In the genomic region with DNA sequence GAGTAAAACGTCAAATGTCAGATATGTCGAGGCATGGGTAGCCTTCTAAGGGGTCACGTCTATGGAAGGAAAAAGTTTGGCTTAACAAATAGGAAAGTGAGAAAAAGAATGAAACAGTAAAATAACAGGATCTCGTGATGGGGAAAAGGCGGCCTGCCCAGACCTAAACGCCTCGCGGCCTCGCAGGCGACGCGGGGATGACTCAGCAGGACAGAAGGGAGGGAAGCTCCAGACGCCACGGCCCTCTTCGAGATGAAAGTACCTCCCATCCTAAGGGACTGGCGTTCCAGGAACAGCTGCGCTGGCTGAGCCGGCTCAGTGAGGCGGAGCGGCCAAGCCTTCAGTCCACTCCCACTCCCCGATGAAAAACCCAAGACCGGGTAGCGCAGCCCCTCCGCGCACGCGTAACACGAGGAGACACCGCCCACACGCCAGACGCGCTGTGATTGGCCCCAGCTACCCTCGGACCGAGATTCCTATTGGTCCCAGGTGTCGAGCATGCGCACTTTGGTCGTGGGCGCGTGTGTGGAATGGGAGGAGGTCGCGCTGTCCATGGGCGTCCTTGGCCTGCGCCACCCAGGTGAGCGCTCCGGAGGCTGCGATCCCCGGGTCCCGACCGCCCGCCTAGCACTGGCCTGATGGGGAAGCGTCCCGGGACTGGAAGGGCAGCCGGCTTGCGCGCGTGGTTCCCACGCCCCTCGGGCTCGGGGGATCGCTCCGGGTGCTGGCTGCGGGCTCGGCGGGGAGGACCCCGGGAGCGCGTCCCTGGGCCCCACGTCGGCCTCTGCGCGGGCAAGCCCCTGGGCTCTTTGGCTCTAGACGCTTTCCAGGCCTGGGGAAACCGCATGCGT, we compare ENCODE assay signal across 1 cellular context.
A peak's percentile ranks its signal among the peaks of the same experiment; 100 is the strongest.
TF ChIP-seq lines count a peak whose summit lies in the region.

No MANE protein-coding gene starts in this region.

TF ChIP-seq in HepG2, 621 proteins besides CTCF, POLR2A, EP300 and RAD21 (continued from another document and continues in another):
- TF ChIP-seq ZNF180 (CRISPR knock-in tag; IDR thresholded peaks at IDR 0.05; ENCODE audit: borderline replicate concordance, low read depth): no peak
- TF ChIP-seq ZNF33A (CRISPR knock-in tag; IDR thresholded peaks at IDR 0.05; ENCODE audit: borderline replicate concordance): no peak
- TF ChIP-seq CBX2 (IDR thresholded peaks at IDR 0.05; ENCODE audit: low read depth, low read length): no peak
- TF ChIP-seq CBX2 (CRISPR knock-in tag; IDR thresholded peaks at IDR 0.05; ENCODE audit: low read depth): no peak
- TF ChIP-seq NFE2L1 (CRISPR knock-in tag; IDR thresholded peaks at IDR 0.05; ENCODE audit: borderline replicate concordance): peak; percentile 89; the same call in 1 of the 2 replicates
- no peak for TF ChIP-seq PATZ1 (CRISPR knock-in tag; IDR thresholded peaks at IDR 0.05)
- TF ChIP-seq, protein P1, sequence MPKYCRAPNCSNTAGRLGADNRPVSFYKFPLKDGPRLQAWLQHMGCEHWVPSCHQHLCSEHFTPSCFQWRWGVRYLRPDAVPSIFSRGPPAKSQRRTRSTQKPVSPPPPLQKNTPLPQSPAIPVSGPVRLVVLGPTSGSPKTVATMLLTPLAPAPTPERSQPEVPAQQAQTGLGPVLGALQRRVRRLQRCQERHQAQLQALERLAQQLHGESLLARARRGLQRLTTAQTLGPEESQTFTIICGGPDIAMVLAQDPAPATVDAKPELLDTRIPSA (CRISPR knock-in tag; IDR thresholded peaks at IDR 0.05; ENCODE audit: borderline replicate concordance): no peak
- no peak for TF ChIP-seq ELF1 (CRISPR knock-in tag; IDR thresholded peaks at IDR 0.05)
- TF ChIP-seq NRL (CRISPR knock-in tag; IDR thresholded peaks at IDR 0.05; ENCODE audit: borderline replicate concordance): no peak
- no peak for TF ChIP-seq ZFYVE20 (CRISPR knock-in tag; IDR thresholded peaks at IDR 0.05; ENCODE audit: borderline replicate concordance, low read depth)
- TF ChIP-seq ZNF225 (CRISPR knock-in tag; IDR thresholded peaks at IDR 0.05): 0 out of 2 replicates have a peak, but pooled peaks have one; percentile 31
- TF ChIP-seq ZNF781 (CRISPR knock-in tag; IDR thresholded peaks at IDR 0.05; ENCODE audit: borderline replicate concordance, not compliant biosample characterization): peak; percentile 37
- no peak for TF ChIP-seq SMAD9 (CRISPR knock-in tag; IDR thresholded peaks at IDR 0.05)
- TF ChIP-seq, protein P2, sequence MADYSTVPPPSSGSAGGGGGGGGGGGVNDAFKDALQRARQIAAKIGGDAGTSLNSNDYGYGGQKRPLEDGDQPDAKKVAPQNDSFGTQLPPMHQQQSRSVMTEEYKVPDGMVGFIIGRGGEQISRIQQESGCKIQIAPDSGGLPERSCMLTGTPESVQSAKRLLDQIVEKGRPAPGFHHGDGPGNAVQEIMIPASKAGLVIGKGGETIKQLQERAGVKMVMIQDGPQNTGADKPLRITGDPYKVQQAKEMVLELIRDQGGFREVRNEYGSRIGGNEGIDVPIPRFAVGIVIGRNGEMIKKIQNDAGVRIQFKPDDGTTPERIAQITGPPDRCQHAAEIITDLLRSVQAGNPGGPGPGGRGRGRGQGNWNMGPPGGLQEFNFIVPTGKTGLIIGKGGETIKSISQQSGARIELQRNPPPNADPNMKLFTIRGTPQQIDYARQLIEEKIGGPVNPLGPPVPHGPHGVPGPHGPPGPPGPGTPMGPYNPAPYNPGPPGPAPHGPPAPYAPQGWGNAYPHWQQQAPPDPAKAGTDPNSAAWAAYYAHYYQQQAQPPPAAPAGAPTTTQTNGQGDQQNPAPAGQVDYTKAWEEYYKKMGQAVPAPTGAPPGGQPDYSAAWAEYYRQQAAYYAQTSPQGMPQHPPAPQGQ (CRISPR knock-in tag; IDR thresholded peaks at IDR 0.05; ENCODE audit: borderline replicate concordance): no peak
- TF ChIP-seq IKZF1 (IDR thresholded peaks at IDR 0.05): no peak
- peak; percentile 93 for TF ChIP-seq ZNF441 (CRISPR knock-in tag; IDR thresholded peaks at IDR 0.05; ENCODE audit: borderline replicate concordance)
- TF ChIP-seq RARG (CRISPR knock-in tag; IDR thresholded peaks at IDR 0.05; ENCODE audit: low read depth): 0 out of 2 replicates have a peak, but pooled peaks have one; percentile 28
- TF ChIP-seq POLR2G (IDR thresholded peaks at IDR 0.05; ENCODE audit: low read depth, low read length): peak; percentile 66; the same call in 1 of the 2 replicates
- no peak for TF ChIP-seq LCORL (IDR thresholded peaks at IDR 0.05)
- TF ChIP-seq LCORL (CRISPR knock-in tag; IDR thresholded peaks at IDR 0.05): 0 out of 2 replicates have a peak, but pooled peaks have one; percentile 20
- TF ChIP-seq ZNF816 (CRISPR knock-in tag; IDR thresholded peaks at IDR 0.05; ENCODE audit: borderline replicate concordance): no peak
- TF ChIP-seq JUN (CRISPR knock-in tag; IDR thresholded peaks at IDR 0.05): no peak
- TF ChIP-seq ZBTB25 (CRISPR knock-in tag; IDR thresholded peaks at IDR 0.05): no peak
- TF ChIP-seq CREM (IDR thresholded peaks at IDR 0.05): 0 out of 2 replicates have a peak, but pooled peaks have one; percentile 12
- no peak for TF ChIP-seq CREM (CRISPR knock-in tag; IDR thresholded peaks at IDR 0.05)
- TF ChIP-seq ZNF878 (CRISPR knock-in tag; IDR thresholded peaks at IDR 0.05): 0 out of 2 replicates have a peak, but pooled peaks have one; percentile 27
- TF ChIP-seq HNF4A (CRISPR knock-in tag; IDR thresholded peaks at IDR 0.05): no peak
- 0 out of 2 replicates have a peak, but pooled peaks have one; percentile 18 for TF ChIP-seq KDM6A (CRISPR knock-in tag; IDR thresholded peaks at IDR 0.05; ENCODE audit: low read depth)
- TF ChIP-seq ZNF350 (CRISPR knock-in tag; IDR thresholded peaks at IDR 0.05; ENCODE audit: borderline replicate concordance, low read depth): 0 out of 2 replicates have a peak, but pooled peaks have one; percentile 36
- peak; percentile 24 for TF ChIP-seq CBX1 (IDR thresholded peaks at IDR 0.05; ENCODE audit: low read depth)
- no peak for TF ChIP-seq USF2 (IDR thresholded peaks at IDR 0.05; ENCODE audit: low read depth, low read length)
- no peak for TF ChIP-seq USF2 (CRISPR knock-in tag; IDR thresholded peaks at IDR 0.05; ENCODE audit: borderline replicate concordance)
- TF ChIP-seq ARID2 (CRISPR knock-in tag; IDR thresholded peaks at IDR 0.05; ENCODE audit: borderline replicate concordance): no peak
- TF ChIP-seq ZNF281 (CRISPR knock-in tag; IDR thresholded peaks at IDR 0.05; ENCODE audit: borderline replicate concordance): 0 out of 2 replicates have a peak, but pooled peaks have one; percentile 11
- TF ChIP-seq HMG20B (CRISPR knock-in tag; conservative IDR thresholded peaks at IDR 0.05): no peak
- TF ChIP-seq CHCHD3 (CRISPR knock-in tag; IDR thresholded peaks at IDR 0.05): peak; percentile 68; the same call in 1 of the 2 replicates
- TF ChIP-seq ATF5 (CRISPR knock-in tag; IDR thresholded peaks at IDR 0.05; ENCODE audit: low read depth): 0 out of 2 replicates have a peak, but pooled peaks have one; percentile 70
- no peak for TF ChIP-seq ZNF124 (CRISPR knock-in tag; IDR thresholded peaks at IDR 0.05)
- TF ChIP-seq ZNF230 (CRISPR knock-in tag; IDR thresholded peaks at IDR 0.05): 0 out of 2 replicates have a peak, but pooled peaks have one; percentile 11
- TF ChIP-seq, protein P3, sequence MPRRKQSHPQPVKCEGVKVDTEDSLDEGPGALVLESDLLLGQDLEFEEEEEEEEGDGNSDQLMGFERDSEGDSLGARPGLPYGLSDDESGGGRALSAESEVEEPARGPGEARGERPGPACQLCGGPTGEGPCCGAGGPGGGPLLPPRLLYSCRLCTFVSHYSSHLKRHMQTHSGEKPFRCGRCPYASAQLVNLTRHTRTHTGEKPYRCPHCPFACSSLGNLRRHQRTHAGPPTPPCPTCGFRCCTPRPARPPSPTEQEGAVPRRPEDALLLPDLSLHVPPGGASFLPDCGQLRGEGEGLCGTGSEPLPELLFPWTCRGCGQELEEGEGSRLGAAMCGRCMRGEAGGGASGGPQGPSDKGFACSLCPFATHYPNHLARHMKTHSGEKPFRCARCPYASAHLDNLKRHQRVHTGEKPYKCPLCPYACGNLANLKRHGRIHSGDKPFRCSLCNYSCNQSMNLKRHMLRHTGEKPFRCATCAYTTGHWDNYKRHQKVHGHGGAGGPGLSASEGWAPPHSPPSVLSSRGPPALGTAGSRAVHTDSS (CRISPR knock-in tag; conservative IDR thresholded peaks at IDR 0.05): no peak
- TF ChIP-seq ZNF83 (CRISPR knock-in tag; IDR thresholded peaks at IDR 0.05; ENCODE audit: borderline replicate concordance): no peak
- TF ChIP-seq U2AF1 (optimal IDR thresholded peaks at IDR 0.05; ENCODE audit: low read depth, low read length): no peak
- no peak for TF ChIP-seq ZNF432 (CRISPR knock-in tag; IDR thresholded peaks at IDR 0.05; ENCODE audit: borderline replicate concordance)
- TF ChIP-seq RNF2 (conservative IDR thresholded peaks at IDR 0.05; ENCODE audit: low read depth): peak; percentile 75; the same call in 1 of the 2 replicates
- TF ChIP-seq, protein P4, sequence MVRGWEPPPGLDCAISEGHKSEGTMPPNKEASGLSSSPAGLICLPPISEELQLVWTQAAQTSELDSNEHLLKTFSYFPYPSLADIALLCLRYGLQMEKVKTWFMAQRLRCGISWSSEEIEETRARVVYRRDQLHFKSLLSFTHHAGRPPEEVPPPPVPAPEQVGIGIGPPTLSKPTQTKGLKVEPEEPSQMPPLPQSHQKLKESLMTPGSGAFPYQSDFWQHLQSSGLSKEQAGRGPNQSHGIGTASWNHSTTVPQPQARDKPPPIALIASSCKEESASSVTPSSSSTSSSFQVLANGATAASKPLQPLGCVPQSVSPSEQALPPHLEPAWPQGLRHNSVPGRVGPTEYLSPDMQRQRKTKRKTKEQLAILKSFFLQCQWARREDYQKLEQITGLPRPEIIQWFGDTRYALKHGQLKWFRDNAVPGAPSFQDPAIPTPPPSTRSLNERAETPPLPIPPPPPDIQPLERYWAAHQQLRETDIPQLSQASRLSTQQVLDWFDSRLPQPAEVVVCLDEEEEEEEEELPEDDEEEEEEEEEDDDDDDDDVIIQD (CRISPR knock-in tag; IDR thresholded peaks at IDR 0.05; ENCODE audit: low read depth): 0 out of 2 replicates have a peak, but pooled peaks have one; percentile 39
- TF ChIP-seq RBFOX2 (IDR thresholded peaks at IDR 0.05; ENCODE audit: low read depth, low read length): peak; percentile 86
- TF ChIP-seq ZNF33B (CRISPR knock-in tag; IDR thresholded peaks at IDR 0.05): 0 out of 2 replicates have a peak, but pooled peaks have one; percentile 22
